10 cellular contexts compared by ENCODE assay signal in genomic region chr5:127878174-127878750, GRCh38.
A peak's percentile ranks its signal among the peaks of the same experiment; 100 is the strongest.
DNase-seq lines count a peak whose midpoint lies in the region; ATAC-seq and TF ChIP-seq lines count a peak whose summit lies in the region.
"Had no signal": no experiment of that assay in that cellular context is flagged by ENCODE, and none has a peak within 500 bp of the region (broad histone marks: within the 10 kb centered on the region; RNA-seq: fewer than 3 reads in every experiment).

No MANE protein-coding gene starts in this region.

- no peaks in the 10 kb centered on the region for H3K27me3 ChIP-seq in MM.1S (replicated peaks; ENCODE audit: insufficient read depth, low read length)
- H3K27me3 ChIP-seq in left ventricle myocardium inferior (ENCODE audit: low read depth), result no peaks in the 10 kb centered on the region
- H3K27me3 ChIP-seq in transverse colon, result no peaks in the 10 kb centered on the region
- H3K27me3 ChIP-seq: BLaER1 treated with 17β-estradiol and CSF1 and Interleukin-3, amounts not matched to agents 10 nM and 100 nM had no signal

- H3K9me3 ChIP-seq in MM.1S (replicated peaks; ENCODE audit: insufficient read depth, low read length) (no peaks in the 10 kb centered on the region), T-helper 17 cell (ENCODE audit: control insufficient read depth, low read length, poor library complexity, severe bottlenecking) (no peaks in the 10 kb centered on the region), left ventricle myocardium inferior (replicated peaks) (no peaks in the 10 kb centered on the region), transverse colon (no peaks in the 10 kb centered on the region)
- H3K9me3 ChIP-seq: BLaER1 treated with 17β-estradiol and CSF1 and Interleukin-3, amounts not matched to agents 10 nM and 100 nM had no signal

- no peak overlapping the region for H3K4me3 Mint-ChIP-seq in T-helper 17 cell

- H4K20me1 ChIP-seq in MM.1S (ENCODE audit: insufficient read depth, low read length), result no peaks in the 10 kb centered on the region
- H4K20me1 ChIP-seq: BLaER1 treated with 17β-estradiol and CSF1 and Interleukin-3, amounts not matched to agents 10 nM and 100 nM had no signal

- H3K4me3 ChIP-seq in MM.1S (ENCODE audit: low read length) (no peak overlapping the region), left ventricle myocardium inferior (no peak overlapping the region), transverse colon (no peak overlapping the region)
- H3K4me3 ChIP-seq: BLaER1 treated with 17β-estradiol and CSF1 and Interleukin-3, amounts not matched to agents 10 nM and 100 nM; skin epidermis had no signal

- H3K4me1 ChIP-seq in MM.1S (ENCODE audit: low read length) (peaks cover 7% of the 10 kb centered on the region; the same call in 1 of the 2 replicates), left ventricle myocardium inferior (peaks cover 30% of the 10 kb centered on the region), transverse colon (peaks cover 11 to 29% (median 20%) of the 10 kb centered on the region in 4 donors)

- peak; percentile 47 for TF ChIP-seq CTCF in MM.1S (IDR thresholded peaks at IDR 0.05; ENCODE audit: low read length)
- peak; percentile 65 for TF ChIP-seq CTCF in left ventricle myocardium inferior (IDR thresholded peaks at IDR 0.05; ENCODE audit: borderline replicate concordance)
- TF ChIP-seq CTCF in transverse colon (IDR thresholded peaks at IDR 0.05), result peak; percentile 34 to 77 (median 55)

- no peaks in the 10 kb centered on the region for H3F3A ChIP-seq in MM.1S (ENCODE audit: insufficient read depth, low read length)

- peak; percentile 0 for DNase-seq in NCI-H510A treated with DMSO at 0.1 percent for 48 hours (lab: John Stamatoyannopoulos, UW)
- no peak for DNase-seq in NCI-H510A (lab: John Stamatoyannopoulos, UW)
- peak; percentile 19 for DNase-seq in MM.1S
- DNase-seq in T-helper 17 cell, result no peak
- peak; percentile 19 for DNase-seq in left ventricle myocardium inferior
- DNase-seq in transverse colon, result peak; percentile 75
- no peak for DNase-seq in cortex of kidney (lab: John Stamatoyannopoulos, UW)
- DNase-seq in activated naive CD4-positive, alpha-beta T cell (lab: John Stamatoyannopoulos, UW), result no peak

- no peaks in the 10 kb centered on the region for H3K79me2 ChIP-seq in MM.1S (ENCODE audit: low read length)

- no peaks in the 10 kb centered on the region for H3K9me2 ChIP-seq in MM.1S (replicated peaks; ENCODE audit: insufficient read depth, low read length)

- no peak overlapping the region for H3K27ac Mint-ChIP-seq in T-helper 17 cell

- no peak overlapping the region for H2AFZ ChIP-seq in MM.1S (ENCODE audit: low read length)

- in situ Hi-C loops in transverse colon (cut with MboI; ENCODE audit: low pct_ligation_motif_present in 1 of 4, low pct_unique_long_range_greater_than_20kb in 1 of 4, low sequenced_read_pairs in 3 of 4), result no loop called here

- no peaks in the 10 kb centered on the region for H3K4me1 Mint-ChIP-seq in T-helper 17 cell

- H3K36me3 ChIP-seq in MM.1S (replicated peaks; ENCODE audit: insufficient read depth, low read length) (no peaks in the 10 kb centered on the region), left ventricle myocardium inferior (no peaks in the 10 kb centered on the region), transverse colon (no peaks in the 10 kb centered on the region)
- H3K36me3 ChIP-seq: BLaER1 treated with 17β-estradiol and CSF1 and Interleukin-3, amounts not matched to agents 10 nM and 100 nM had no signal

- H3K36me3 Mint-ChIP-seq in T-helper 17 cell (ENCODE audit: low read depth), result no peaks in the 10 kb centered on the region

- 73 to 86% methylated on average over 1 to 4 of the region's 4 CpGs for WGBS in transverse colon (ENCODE audit: low coverage in 1 of 2), 2 donors

- peak; percentile 50 for ATAC-seq in T-helper 17 cell

- H3K27me3 Mint-ChIP-seq in T-helper 17 cell, result no peaks in the 10 kb centered on the region

- no peak overlapping the region for H3K9ac ChIP-seq in MM.1S (ENCODE audit: low read length)
- H3K9ac ChIP-seq: BLaER1 treated with 17β-estradiol and CSF1 and Interleukin-3, amounts not matched to agents 10 nM and 100 nM had no signal

- TF ChIP-seq EP300 in transverse colon (IDR thresholded peaks at IDR 0.05; ENCODE audit: low read depth), result no peak

- TF ChIP-seq POLR2A in transverse colon (IDR thresholded peaks at IDR 0.05), result no peak

- H3K27ac ChIP-seq in MM.1S (ENCODE audit: low read length) (no peak overlapping the region), left ventricle myocardium inferior (replicated peaks) (no peak overlapping the region), transverse colon (no peak overlapping the region)
- H3K27ac ChIP-seq: BLaER1 treated with 17β-estradiol and CSF1 and Interleukin-3, amounts not matched to agents 10 nM and 100 nM; skin epidermis had no signal

- H3K4me2 ChIP-seq in MM.1S (ENCODE audit: low read depth, low read length), result no peak overlapping the region
- H3K4me2 ChIP-seq: BLaER1 treated with 17β-estradiol and CSF1 and Interleukin-3, amounts not matched to agents 10 nM and 100 nM had no signal

- intact Hi-C loops in left ventricle myocardium inferior (cut with micrococcal nuclease) (loop anchor here (10.0 kb wide), 1 partner anchor 217 kb away; no protein-coding TSS in a partner anchor), transverse colon (cut with DNase I; ENCODE audit: low total_unique reads) (no loop called here)

Comparison
In these comparisons a context has a peak if more than half of its experiments do, and no peak if none do; other contexts are left out.
1. DNase-seq: peak in NCI-H510A treated with DMSO at 0.1 percent for 48 hours (single experiment), MM.1S (single experiment), left ventricle myocardium inferior (single experiment) and transverse colon (single experiment); none in NCI-H510A (single experiment), T-helper 17 cell (0 of 3), cortex of kidney (single experiment) and activated naive CD4-positive, alpha-beta T cell (0 of 4).
2. Peak in every context shown above with its lines, with median percentiles within 50 percentile points of each other: CTCF ChIP-seq.